In the genomic region with DNA sequence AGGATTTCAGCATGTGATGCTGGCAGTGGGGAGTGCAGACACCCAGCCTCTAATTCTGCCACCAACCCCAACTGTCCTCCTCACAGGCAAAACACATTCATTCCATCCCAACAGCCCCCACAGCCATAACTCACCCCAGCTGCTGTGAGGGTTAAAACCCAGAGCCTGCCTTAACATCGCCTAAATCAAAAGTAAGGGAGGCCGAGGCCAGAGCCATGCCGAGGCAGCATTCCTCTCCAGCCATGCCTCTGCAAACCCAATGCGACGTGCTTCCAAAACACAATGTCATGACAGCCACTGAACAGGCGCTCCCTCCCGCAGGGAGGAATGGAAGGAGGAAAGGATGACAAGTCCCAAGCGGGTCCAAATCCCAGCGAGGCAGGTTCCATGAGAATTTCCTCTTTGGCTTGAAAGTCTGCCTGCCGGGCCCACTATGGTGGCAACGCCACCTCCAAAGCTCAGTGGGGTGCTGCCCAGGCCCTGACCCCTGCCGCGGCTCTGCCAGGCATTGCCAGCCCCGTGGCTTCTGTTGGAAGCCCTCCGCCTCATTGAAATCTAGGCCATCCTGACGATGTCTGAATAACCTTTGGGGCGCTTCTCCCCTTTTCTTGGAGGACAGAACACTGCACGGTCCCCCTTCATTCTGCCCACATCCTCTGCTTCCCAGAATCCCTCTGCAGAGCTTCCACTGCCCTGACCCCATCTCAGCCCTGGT, we compare ENCODE assay signal across 20 cellular contexts.
A peak's percentile ranks its signal among the peaks of the same experiment; 100 is the strongest.
DNase-seq lines count a peak whose midpoint lies in the region; ATAC-seq, FAIRE-seq and TF ChIP-seq lines count a peak whose summit lies in the region.
"Had no signal": no experiment of that assay in that cellular context is flagged by ENCODE, and none has a peak within 500 bp of the region (broad histone marks: within the 10 kb centered on the region; RNA-seq: fewer than 3 reads in every experiment).

No MANE protein-coding gene starts in this region.

- peak overlapping the region; percentile 72 for H3K27ac Mint-ChIP-seq in osteocyte (ENCODE audit: unreplicated experiment)
- H3K27ac Mint-ChIP-seq: CD4-positive, alpha-beta memory T cell had no signal

- no peaks in the 10 kb centered on the region for H3K27me3 Mint-ChIP-seq in osteocyte (ENCODE audit: unreplicated experiment)

- H3K27ac ChIP-seq in kidney (ENCODE audit: low read depth in 2 of 2, low read length in 2 of 2) = no peak overlapping the region
- H3K27ac ChIP-seq: Peyer's patch had no signal

- H3K4me3 ChIP-seq in kidney (ENCODE audit: low read length in 2 of 2) = no peak overlapping the region
- H3K4me3 ChIP-seq: Peyer's patch had no signal

- FAIRE-seq in kidney (lab: Jason Lieb, UNC) (no peak), D721Med (lab: Jason Lieb, UNC) (no peak)
- FAIRE-seq: GM12891 had no signal

- no peak overlapping the region for H3K9ac ChIP-seq in kidney (ENCODE audit: low read length in 2 of 2)

- H3K36me3 Mint-ChIP-seq in osteocyte (ENCODE audit: unreplicated experiment) = no peaks in the 10 kb centered on the region
- H3K36me3 Mint-ChIP-seq: CD4-positive, alpha-beta memory T cell had no signal

- peaks cover 23% of the 10 kb centered on the region for H3K4me1 Mint-ChIP-seq in osteocyte (ENCODE audit: unreplicated experiment)
- H3K4me1 Mint-ChIP-seq: CD4-positive, alpha-beta memory T cell had no signal

- no peaks in the 10 kb centered on the region for H3K9me3 Mint-ChIP-seq in osteocyte (ENCODE audit: unreplicated experiment)
- H3K9me3 Mint-ChIP-seq: CD4-positive, alpha-beta memory T cell had no signal

- ATAC-seq in GM18870 (IDR thresholded peaks at IDR 0.05; ENCODE audit: unreplicated experiment) (no peak), HG03460 (IDR thresholded peaks at IDR 0.05; ENCODE audit: unreplicated experiment) (no peak)
- ATAC-seq: Right ventricle myocardium inferior had no signal

- H3K36me3 ChIP-seq in kidney (ENCODE audit: control insufficient read depth in 1 of 2, insufficient read depth in 2 of 2, low read length in 2 of 2) = no peaks in the 10 kb centered on the region
- H3K36me3 ChIP-seq: BE2C, Peyer's patch had no signal

- no peaks in the 10 kb centered on the region for H3K9me3 ChIP-seq in kidney (ENCODE audit: control insufficient read depth in 1 of 2, low read length in 2 of 2)
- H3K9me3 ChIP-seq: BE2C, Peyer's patch had no signal

- no peak overlapping the region for H3K4me3 Mint-ChIP-seq in osteocyte (ENCODE audit: unreplicated experiment)
- H3K4me3 Mint-ChIP-seq: CD4-positive, alpha-beta memory T cell had no signal

- DNase-seq in activated effector memory CD4-positive, alpha-beta T cell treated with anti-CD3 and anti-CD28 coated beads, Interleukin-2, amount 50 U/mL, for 16 hours = peak; percentile 30
- DNase-seq in activated effector memory CD4-positive, alpha-beta T cell treated with Interleukin-2 at 50 U/mL for 16 hours = no peak
- DNase-seq in kidney (peak; percentile 73), osteocyte (ENCODE audit: extremely low spot score, unreplicated experiment) (peak; percentile 79), D721Med (ENCODE audit: insufficient read length, low spot score) (no peak)
- DNase-seq: BE2C; Calu3; CD4-positive, alpha-beta memory T cell; DMS53; EL; KBM-7; NCI-H1105; NCI-H2081; NCI-H2171 treated with DMSO at 0.1 percent for 48 hours; NCI-H446 treated with DMSO at 0.1 percent for 48 hours had no signal

- TF ChIP-seq CTCF in kidney (IDR thresholded peaks at IDR 0.05; ENCODE audit: borderline replicate concordance, extremely low read depth, insufficient read depth) = no peak
- no peak for TF ChIP-seq CTCF in osteocyte (IDR thresholded peaks at IDR 0.05)
- TF ChIP-seq CTCF in D721Med (IDR thresholded peaks at IDR 0.05; ENCODE audit: insufficient read depth, missing control alignments) = no peak

- intact Hi-C loops in kidney (cut with DNase I) = no loop called here

- no peaks in the 10 kb centered on the region for H3K4me1 ChIP-seq in kidney (ENCODE audit: control insufficient read depth in 1 of 2, insufficient read depth in 1 of 2, low read depth in 1 of 2, low read length in 2 of 2)
- H3K4me1 ChIP-seq: BE2C, Peyer's patch had no signal

Comparison
In these comparisons a context has a peak if more than half of its experiments do, and no peak if none do; other contexts are left out.
1. DNase-seq: peak in activated effector memory CD4-positive, alpha-beta T cell treated with anti-CD3 and anti-CD28 coated beads, Interleukin-2, amount 50 U/mL, for 16 hours (single experiment), kidney (single experiment) and osteocyte (single experiment); none in activated effector memory CD4-positive, alpha-beta T cell treated with Interleukin-2 at 50 U/mL for 16 hours (single experiment) and D721Med (single experiment).